Comparison of ENCODE assay signal across 8 cellular contexts in genomic region chr1:180178511-180179161, GRCh38. TPM values are rescaled to one million over a fixed set of nuclear protein-coding genes. Genes with fewer than 3 reads are reported as not detected.
A peak's percentile ranks its signal among the peaks of the same experiment; 100 is the strongest.
DNase-seq lines count a peak whose midpoint lies in the region; ATAC-seq, FAIRE-seq and TF ChIP-seq lines count a peak whose summit lies in the region.

No MANE protein-coding gene starts in this region.

- H3K27ac Mint-ChIP-seq in HFFc6 = no peak overlapping the region

- H3K27me3 Mint-ChIP-seq in HFFc6 (ENCODE audit: insufficient read depth) = peaks cover 2% of the 10 kb centered on the region; the same call in 1 of the 2 replicates

- no peaks in the 10 kb centered on the region for H3F3A ChIP-seq in PC-3 (ENCODE audit: low read length, unreplicated experiment)

- no peaks in the 10 kb centered on the region for H3K9me3 Mint-ChIP-seq in HFFc6

- H3K27ac ChIP-seq in PC-3 (ENCODE audit: low read length) (no peak overlapping the region), pancreas (no peak overlapping the region), uterus (no peak overlapping the region)

- H3K27me3 ChIP-seq in PC-3 (ENCODE audit: low read length) (no peaks in the 10 kb centered on the region), pancreas (no peaks in the 10 kb centered on the region), uterus (no peaks in the 10 kb centered on the region)

- peak; percentile 29 for ATAC-seq in PC-3
- ATAC-seq in pancreas = peak; percentile 67 to 87 (median 84)
- ATAC-seq in HG02870 (IDR thresholded peaks at IDR 0.05; ENCODE audit: unreplicated experiment) = no peak

- 49 to 57% methylated on average over 12 of the region's 12 CpGs for WGBS in pancreas, 2 donors

- no peak overlapping the region for H3K4me2 ChIP-seq in PC-3 (ENCODE audit: low read length)

- H3K4me1 ChIP-seq in PC-3 (ENCODE audit: insufficient read depth, low read length) (0 out of 2 replicates have a peak, but pooled peaks cover 1% of the 10 kb centered on the region), pancreas (peaks cover 8 to 10% (median 8%) of the 10 kb centered on the region in 3 donors), uterus (peaks cover 0 to 5% of the 10 kb centered on the region in 2 donors)

- H3K36me3 ChIP-seq in PC-3 (ENCODE audit: low read depth, low read length) = peaks cover 38% of the 10 kb centered on the region
- peaks cover 0 to 36% (median 0%) of the 10 kb centered on the region in 3 donors for H3K36me3 ChIP-seq in pancreas
- no peaks in the 10 kb centered on the region for H3K36me3 ChIP-seq in uterus

- H3K9ac ChIP-seq in PC-3 (ENCODE audit: low read length) = no peak overlapping the region

- H3K4me3 Mint-ChIP-seq in HFFc6 = no peak overlapping the region

- intact Hi-C loops in PC-3 (cut with micrococcal nuclease) = loop anchor here (2.0 kb wide), 1 partner anchor 312 kb away; no protein-coding TSS in a partner anchor
- intact Hi-C loops in pancreas (cut with DNase I) = loop anchor here in 1 of 3 donors (10.0 kb wide), 1 partner anchor 64 kb away; no protein-coding TSS in a partner anchor
- intact Hi-C loops in uterus (cut with DNase I; ENCODE audit: low total_unique reads) = no loop called here

- POLR2A ChIA-PET in PC-3 (lab: Charles Lee; ENCODE audit: unreplicated experiment) = no interaction called here

- H3K79me2 ChIP-seq in PC-3 (ENCODE audit: low read length) = 0 out of 2 replicates have a peak, but pooled peaks cover 6% of the 10 kb centered on the region

- H3K36me3 Mint-ChIP-seq in HFFc6 (ENCODE audit: low read depth) = peaks cover 4% of the 10 kb centered on the region; the same call in 1 of the 2 replicates

- no peaks in the 10 kb centered on the region for H3K9me2 ChIP-seq in PC-3 (replicated peaks; ENCODE audit: low read length)

- no peaks in the 10 kb centered on the region for H3K9me3 ChIP-seq in PC-3 (ENCODE audit: low read length)
- no peaks in the 10 kb centered on the region for H3K9me3 ChIP-seq in pancreas
- H3K9me3 ChIP-seq in uterus = no peaks in the 10 kb centered on the region

- 0 out of 2 replicates have a peak, but pooled peaks cover 2% of the 10 kb centered on the region for H3K4me1 Mint-ChIP-seq in HFFc6 (ENCODE audit: low read depth)

- H4K20me1 ChIP-seq in PC-3 (ENCODE audit: low read length) = peaks cover 2% of the 10 kb centered on the region

- H3K4me3 ChIP-seq in PC-3 (ENCODE audit: low read length) = no peak overlapping the region
- no peak overlapping the region for H3K4me3 ChIP-seq in fibroblast of villous mesenchyme (ENCODE audit: low read depth, low read length)
- H3K4me3 ChIP-seq in pancreas = no peak overlapping the region
- H3K4me3 ChIP-seq in uterus = no peak overlapping the region

- FAIRE-seq in D721Med (lab: Jason Lieb, UNC) = peak; percentile 89
- FAIRE-seq in pancreas (lab: Jason Lieb, UNC) = no peak

- no peak overlapping the region for H2AFZ ChIP-seq in PC-3 (ENCODE audit: low read length)

- CTCF ChIA-PET in PC-3 (lab: Charles Lee) = no interaction called here

- peak; percentile 94 for DNase-seq in D721Med (ENCODE audit: insufficient read length, low spot score)
- DNase-seq in HFFc6 = peak; percentile 29
- peak; percentile 65 for DNase-seq in PC-3
- DNase-seq in activated T-helper 1 cell treated with anti-CD3 and anti-CD28 coated beads, Interleukin-2, amount 50 U/mL, for 16 hours (ENCODE audit: low read depth in 1 of 2, low spot score in 1 of 2) = peak; percentile 36 to 51
- DNase-seq in fibroblast of villous mesenchyme (ENCODE audit: low read depth) = peak; percentile 60
- DNase-seq in pancreas = peak; percentile 51 to 90 (median 76)
- peak; percentile 59 to 76 for DNase-seq in uterus

- no peak for TF ChIP-seq POLR2A in uterus (IDR thresholded peaks at IDR 0.05)

- TSS peak; percentile 1 for BruUV-seq in PC-3 (replicated peaks; lab: Mats Ljungman, UMichigan)

- peak; percentile 99 for TF ChIP-seq CTCF in D721Med (IDR thresholded peaks at IDR 0.05; ENCODE audit: insufficient read depth, missing control alignments)
- peak; percentile 98 for TF ChIP-seq CTCF in HFFc6 (IDR thresholded peaks at IDR 0.05)
- TF ChIP-seq CTCF in PC-3 (conservative IDR thresholded peaks at IDR 0.05; ENCODE audit: low read depth, low read length) = peak; percentile 85
- peak; percentile 99 for TF ChIP-seq CTCF in fibroblast of villous mesenchyme (IDR thresholded peaks at IDR 0.05; ENCODE audit: insufficient read depth, low read depth, low read length)
- peak; percentile 84 to 95 (median 90) for TF ChIP-seq CTCF in pancreas (IDR thresholded peaks at IDR 0.05)
- TF ChIP-seq CTCF in uterus (IDR thresholded peaks at IDR 0.05) = peak; percentile 84 to 92 (median 90)

RNA-seq across cellular contexts. Expression of gene QSOX1, which starts 24.0 kb away (rescaled TPM):
- total RNA-seq in HFFc6 (2021; fragmentation: NEBNext Ultra II Directional; extraction: Animal tissue kit (Norgen Biotek cat#: 25700)) = 100 to 1,000 TPM; 321 to 467 (median 352) TPM
- 192 and 237 TPM in 2 replicates for total RNA-seq in PC-3 (2014; rRNA removed)
- total RNA-seq in fibroblast of villous mesenchyme = 128 and 164 TPM in 2 replicates
- 100 to 1,000 TPM in 4 of 6 donors, 10 to 100 TPM in 2; 67.5 to 143 (median 123) TPM for total RNA-seq in pancreas
- 100 to 1,000 TPM in 1 of 2 donors, 10 to 100 TPM in 1; 85.1 to 117 TPM for polyA plus RNA-seq in pancreas
- total RNA-seq in uterus = 10 to 100 TPM; 18.2 to 96.8 (median 57.7) TPM

RNA-seq across cellular contexts. Expression of gene LHX4, which starts 51.4 kb away (rescaled TPM):
- total RNA-seq in HFFc6 (2021; fragmentation: NEBNext Ultra II Directional; extraction: Animal tissue kit (Norgen Biotek cat#: 25700)) = under 1 TPM; 0.28 to 0.71 (median 0.41) TPM
- total RNA-seq in PC-3 (2014; rRNA removed) (0.04 TPM in 1 of 2 replicates, not detected in the other), fibroblast of villous mesenchyme (0.32 and 0.86 TPM in 2 replicates), pancreas (under 1 TPM in 3 of 6 donors, not detected in 3; 0.03 to 0.12 (median 0.12) TPM), uterus (not detected)
- under 1 TPM; 0.04 to 0.19 TPM for polyA plus RNA-seq in pancreas

Comparison
In these comparisons a context has a peak if more than half of its experiments do, and no peak if none do; other contexts are left out.
1. DNase-seq: peak in every context shown above with its lines; median percentile 94 in D721Med; 76 in pancreas; 68 in uterus; 65 in PC-3; 60 in fibroblast of villous mesenchyme; 44 in activated T-helper 1 cell treated with anti-CD3 and anti-CD28 coated beads, Interleukin-2, amount 50 U/mL, for 16 hours; 29 in HFFc6.